In the genomic region with DNA sequence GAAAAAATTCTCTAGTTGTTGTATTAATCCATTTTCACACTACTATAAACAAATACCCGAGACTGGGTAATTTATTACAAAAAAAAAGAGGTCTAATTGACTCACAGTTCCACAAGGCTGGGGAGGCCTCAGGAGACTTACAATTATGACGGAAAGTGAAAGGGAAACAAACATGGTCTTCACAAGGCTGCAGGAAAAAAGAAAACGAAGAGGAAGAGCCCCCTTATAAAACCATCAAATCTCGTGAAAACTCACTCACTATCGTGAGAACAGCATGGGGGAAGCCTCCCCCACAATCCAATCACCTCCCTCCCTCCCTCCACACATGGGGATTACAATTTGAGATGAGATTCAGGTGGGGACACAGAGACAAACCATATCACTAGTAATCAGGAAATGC, we compare ENCODE assay signal across 9 cellular contexts.
DNase-seq lines count a peak whose midpoint lies in the region; ATAC-seq and TF ChIP-seq lines count a peak whose summit lies in the region.
"Had no signal": no experiment of that assay in that cellular context is flagged by ENCODE, and none has a peak within 500 bp of the region (broad histone marks: within the 10 kb centered on the region; RNA-seq: fewer than 3 reads in every experiment).

No MANE protein-coding gene starts in this region.

- CTCF ChIA-PET in CD8-positive, alpha-beta memory T cell (lab: Charles Lee), result no interaction called here
- CTCF ChIA-PET in PC-3 (lab: Charles Lee), result no interaction called here

- TF ChIP-seq CTCF in PC-3 (conservative IDR thresholded peaks at IDR 0.05; ENCODE audit: low read depth, low read length) (no peak), body of pancreas (IDR thresholded peaks at IDR 0.05) (no peak)

- BruUV-seq in PC-3 (replicated peaks; lab: Mats Ljungman, UMichigan), result no TSS peak

- H3K4me3 Mint-ChIP-seq in CD8-positive, alpha-beta memory T cell, result peak overlapping the region; percentile 3 to 87 (median 69)

- peak in 1 of 5 donors; percentile 9 for DNase-seq in CD8-positive, alpha-beta memory T cell
- DNase-seq in central memory CD4-positive, alpha-beta T cell, result peak; percentile 48
- DNase-seq in PC-3, result no peak
- no peak for DNase-seq in body of pancreas
- DNase-seq in posterior vena cava (ENCODE audit: low spot score), result no peak
- DNase-seq in NCI-H82 treated with DMSO at 0.1 percent for 48 hours (lab: John Stamatoyannopoulos, UW; ENCODE audit: unreplicated experiment), result no peak
- DNase-seq: NCI-H82 had no signal

- H3K4me3 ChIP-seq in CD8-positive, alpha-beta memory T cell (ENCODE audit: low read length), result peak overlapping the region; percentile 37
- H3K4me3 ChIP-seq in PC-3 (ENCODE audit: low read length), result no peak overlapping the region
- no peak overlapping the region for H3K4me3 ChIP-seq in body of pancreas

- intact Hi-C loops in PC-3 (cut with micrococcal nuclease) (no loop called here), body of pancreas (cut with DNase I) (no loop called here), posterior vena cava (cut with DNase I) (no loop called here)

- no peak for TF ChIP-seq POLR2A in body of pancreas (IDR thresholded peaks at IDR 0.05)

- 57 to 60% methylated on average over 5 of the region's 5 CpGs for WGBS in body of pancreas, 2 donors

- peaks cover 0 to 9% (median 1%) of the 10 kb centered on the region in 3 donors for H3K36me3 Mint-ChIP-seq in CD8-positive, alpha-beta memory T cell

- no peak overlapping the region for H3K27ac ChIP-seq in CD8-positive, alpha-beta memory T cell (ENCODE audit: low read depth, low read length)
- H3K27ac ChIP-seq in PC-3 (ENCODE audit: low read length), result no peak overlapping the region
- H3K27ac ChIP-seq in body of pancreas, result no peak overlapping the region

- peaks cover 8 to 15% (median 11%) of the 10 kb centered on the region in 3 donors for H3K4me1 Mint-ChIP-seq in CD8-positive, alpha-beta memory T cell

- no peaks in the 10 kb centered on the region for H3K4me1 ChIP-seq in CD8-positive, alpha-beta memory T cell (ENCODE audit: insufficient read depth, low read length)
- H3K4me1 ChIP-seq in PC-3 (ENCODE audit: insufficient read depth, low read length) (no peaks in the 10 kb centered on the region), body of pancreas (no peaks in the 10 kb centered on the region)

- no peak overlapping the region for H3K9ac ChIP-seq in PC-3 (ENCODE audit: low read length)

- H3K27me3 Mint-ChIP-seq in CD8-positive, alpha-beta memory T cell, result peaks cover 0 to 3% of the 10 kb centered on the region in 2 donors

- no peaks in the 10 kb centered on the region for H3K9me3 Mint-ChIP-seq in CD8-positive, alpha-beta memory T cell

- no peaks in the 10 kb centered on the region for H3K9me3 ChIP-seq in CD8-positive, alpha-beta memory T cell (ENCODE audit: low read length)
- H3K9me3 ChIP-seq in PC-3 (ENCODE audit: low read length) (no peaks in the 10 kb centered on the region), body of pancreas (no peaks in the 10 kb centered on the region)

- H3K27ac Mint-ChIP-seq in CD8-positive, alpha-beta memory T cell, result peak overlapping the region; percentile 18 to 96 (median 83)

- no peaks in the 10 kb centered on the region for H3K79me2 ChIP-seq in PC-3 (ENCODE audit: low read length)

- H3K4me2 ChIP-seq in PC-3 (ENCODE audit: low read length), result no peak overlapping the region

- no peaks in the 10 kb centered on the region for H3K27me3 ChIP-seq in CD8-positive, alpha-beta memory T cell (ENCODE audit: insufficient read depth, low read length, poor library complexity, severe bottlenecking)
- H3K27me3 ChIP-seq in PC-3 (ENCODE audit: low read length), result peaks cover 8% of the 10 kb centered on the region; the same call in 1 of the 2 replicates
- H3K27me3 ChIP-seq in body of pancreas, result no peaks in the 10 kb centered on the region

- no peaks in the 10 kb centered on the region for H3K36me3 ChIP-seq in CD8-positive, alpha-beta memory T cell (ENCODE audit: insufficient read depth, low read length)
- no peaks in the 10 kb centered on the region for H3K36me3 ChIP-seq in PC-3 (ENCODE audit: low read depth, low read length)
- no peaks in the 10 kb centered on the region for H3K36me3 ChIP-seq in body of pancreas (replicated peaks in 1 of 2; ENCODE audit: insufficient read depth in 1 of 2, low read depth in 2 of 2)

- no peaks in the 10 kb centered on the region for H4K20me1 ChIP-seq in PC-3 (ENCODE audit: low read length)

- H2AFZ ChIP-seq in PC-3 (ENCODE audit: low read length), result no peak overlapping the region

- POLR2A ChIA-PET in CD8-positive, alpha-beta memory T cell (lab: Charles Lee), result no interaction called here
- POLR2A ChIA-PET in PC-3 (lab: Charles Lee; ENCODE audit: unreplicated experiment), result no interaction called here

- no peaks in the 10 kb centered on the region for H3K9me2 ChIP-seq in PC-3 (replicated peaks; ENCODE audit: low read length)

- ATAC-seq in GM19397 (IDR thresholded peaks at IDR 0.05; ENCODE audit: unreplicated experiment) (peak; percentile 78), HG03378 (IDR thresholded peaks at IDR 0.05; ENCODE audit: unreplicated experiment) (peak; percentile 85), PC-3 (no peak), body of pancreas (no peak)

- H3F3A ChIP-seq in PC-3 (ENCODE audit: low read length, unreplicated experiment), result no peaks in the 10 kb centered on the region

Comparison
In these comparisons a context has a peak if more than half of its experiments do, and no peak if none do; other contexts are left out.
1. ATAC-seq: peak in GM19397 (single experiment) and HG03378 (single experiment); none in PC-3 (single experiment) and body of pancreas (single experiment).